15 cellular contexts compared by ENCODE assay signal in the genomic region with DNA sequence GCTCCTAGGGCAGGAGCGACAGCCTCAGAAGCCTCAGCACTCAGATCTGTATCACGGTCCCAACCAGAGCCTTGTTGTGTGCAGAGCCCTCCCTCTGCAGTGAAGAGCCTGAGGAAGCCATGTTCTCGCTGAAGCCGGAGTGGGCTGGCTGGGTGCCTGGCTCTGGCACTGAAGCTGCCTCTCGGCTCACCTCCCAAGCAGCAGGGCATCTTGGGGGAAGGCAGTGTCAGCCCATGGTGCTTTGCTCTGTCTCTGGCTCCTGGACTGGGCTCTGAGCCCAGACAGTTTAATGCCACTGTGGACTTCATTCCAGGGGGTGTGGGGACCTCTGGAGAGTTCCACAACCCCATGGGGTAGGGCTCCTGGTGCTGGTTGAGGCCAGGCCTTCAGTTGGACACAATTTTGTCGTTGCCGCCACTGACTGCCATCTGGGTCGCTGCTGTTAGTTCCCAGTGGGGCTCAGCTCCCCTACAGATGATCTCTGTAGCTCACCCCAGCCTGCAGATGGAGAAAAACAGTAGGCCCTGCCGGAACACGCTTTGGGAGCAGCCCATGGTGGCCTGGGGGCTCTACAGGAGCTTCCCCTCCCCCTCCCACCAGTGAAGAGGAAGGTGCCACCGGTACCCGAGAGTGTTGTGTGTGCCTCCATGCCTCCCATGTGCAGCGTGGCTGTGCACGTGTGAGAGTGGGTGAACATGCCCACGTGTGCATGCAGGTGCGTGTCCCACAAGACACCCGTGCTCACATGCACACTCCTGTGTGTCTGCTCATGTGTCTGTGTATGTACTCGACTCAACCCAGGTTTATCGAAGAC.
DNase-seq lines count a peak whose midpoint lies in the region; ATAC-seq and TF ChIP-seq lines count a peak whose summit lies in the region.
"Had no signal": no experiment of that assay in that cellular context is flagged by ENCODE, and none has a peak within 500 bp of the region (broad histone marks: within the 10 kb centered on the region; RNA-seq: fewer than 3 reads in every experiment).

No MANE protein-coding gene starts in this region.

- H3K9ac ChIP-seq in mammary epithelial cell (ENCODE audit: insufficient read depth, low read length): no peak overlapping the region
- no peak overlapping the region for H3K9ac ChIP-seq in endodermal cell (ENCODE audit: extremely low read depth, low read length, poor library complexity, severe bottlenecking)
- peak overlapping the region in 1 of 2 donors; percentile 7 for H3K9ac ChIP-seq in mucosa of rectum (ENCODE audit: low read depth in 1 of 2, low read length in 2 of 2)
- H3K9ac ChIP-seq: parathyroid adenoma had no signal

- H3K27me3 Mint-ChIP-seq in endodermal cell (ENCODE audit: insufficient read depth): peaks cover 60% of the 10 kb centered on the region

- TF ChIP-seq POLR2A in breast epithelium (IDR thresholded peaks at IDR 0.05): no peak

- intact Hi-C loops in breast epithelium (cut with DNase I; ENCODE audit: low total_unique reads) (loop anchor here (1.0 kb wide), 1 partner anchor 32 kb away; no protein-coding TSS in a partner anchor), mammary epithelial cell (cut with micrococcal nuclease) (no loop called here)

- peaks cover 36% of the 10 kb centered on the region for H3K9me3 Mint-ChIP-seq in endodermal cell

- no peaks in the 10 kb centered on the region for H3K36me3 ChIP-seq in breast epithelium
- H3K36me3 ChIP-seq in mammary epithelial cell (ENCODE audit: insufficient read depth, low read length): no peaks in the 10 kb centered on the region
- no peaks in the 10 kb centered on the region for H3K36me3 ChIP-seq in endodermal cell (ENCODE audit: control insufficient read depth, insufficient read depth, low read length)
- H3K36me3 ChIP-seq in mucosa of rectum (ENCODE audit: control insufficient read depth in 2 of 2, insufficient read depth in 2 of 2, low read length in 2 of 2): peaks cover 0 to 3% of the 10 kb centered on the region in 2 donors

- no peak overlapping the region for H3K4me3 Mint-ChIP-seq in endodermal cell
- H3K4me3 Mint-ChIP-seq: activated naive CD4-positive, alpha-beta T cell treated with anti-CD3 and anti-CD28 coated beads, Interleukin-2, amount 50 U/mL, for 24 hours had no signal

- H3K27me3 ChIP-seq in breast epithelium: no peaks in the 10 kb centered on the region
- H3K27me3 ChIP-seq in mammary epithelial cell (ENCODE audit: insufficient read depth, low read length): no peaks in the 10 kb centered on the region
- H3K27me3 ChIP-seq in endodermal cell (ENCODE audit: control insufficient read depth, insufficient read depth, low read length, poor library complexity, severe bottlenecking): no peaks in the 10 kb centered on the region
- no peaks in the 10 kb centered on the region for H3K27me3 ChIP-seq in mucosa of rectum (ENCODE audit: control insufficient read depth in 2 of 2, insufficient read depth in 2 of 2, low read length in 2 of 2)

- no peak for TF ChIP-seq CTCF in breast epithelium (IDR thresholded peaks at IDR 0.05)
- TF ChIP-seq CTCF in mammary epithelial cell (conservative IDR thresholded peaks at IDR 0.05 in 1 of 2, IDR thresholded peaks at IDR 0.05 in 1 of 2; ENCODE audit: extremely low read depth in 1 of 2, insufficient read depth in 1 of 2, low read depth in 1 of 2, low read length in 2 of 2): no peak
- TF ChIP-seq CTCF in endodermal cell (conservative IDR thresholded peaks at IDR 0.05): no peak

- no peaks in the 10 kb centered on the region for H4K20me1 ChIP-seq in mammary epithelial cell (ENCODE audit: insufficient read depth, low read length)

- H3K9me3 ChIP-seq in breast epithelium: peaks cover 0 to 11% of the 10 kb centered on the region in 2 donors
- H3K9me3 ChIP-seq in mammary epithelial cell (replicated peaks; ENCODE audit: insufficient read depth, low read length): peaks cover 28% of the 10 kb centered on the region
- no peaks in the 10 kb centered on the region for H3K9me3 ChIP-seq in endodermal cell (ENCODE audit: control insufficient read depth, low read length)
- no peaks in the 10 kb centered on the region for H3K9me3 ChIP-seq in mucosa of rectum (ENCODE audit: control insufficient read depth in 2 of 2, low read length in 2 of 2)

- H3K4me3 ChIP-seq in breast epithelium (no peak overlapping the region), mammary epithelial cell (replicated peaks in 1 of 3; ENCODE audit: insufficient read depth in 1 of 3, low read depth in 2 of 3, low read length in 3 of 3) (no peak overlapping the region), endodermal cell (ENCODE audit: low read length) (no peak overlapping the region), mucosa of rectum (ENCODE audit: low read length in 2 of 2) (peak overlapping the region in 1 of 2 donors; percentile 5)

- H3K79me2 ChIP-seq in mammary epithelial cell (ENCODE audit: insufficient read depth, low read length): no peaks in the 10 kb centered on the region
- H3K79me2 ChIP-seq: parathyroid adenoma had no signal

- no TSS peak for BruUV-seq in mammary epithelial cell (replicated peaks; lab: Mats Ljungman, UMichigan)

- H3K36me3 Mint-ChIP-seq in endodermal cell (ENCODE audit: low read depth): peaks cover 2% of the 10 kb centered on the region
- H3K36me3 Mint-ChIP-seq: activated naive CD4-positive, alpha-beta T cell treated with anti-CD3 and anti-CD28 coated beads, Interleukin-2, amount 50 U/mL, for 24 hours had no signal

- H3K4me1 Mint-ChIP-seq in endodermal cell: peaks cover 7% of the 10 kb centered on the region
- H3K4me1 Mint-ChIP-seq: activated naive CD4-positive, alpha-beta T cell treated with anti-CD3 and anti-CD28 coated beads, Interleukin-2, amount 50 U/mL, for 24 hours had no signal

- peak overlapping the region in 1 of 2 donors; percentile 44 for H3K27ac ChIP-seq in breast epithelium
- no peak overlapping the region for H3K27ac ChIP-seq in mammary epithelial cell (ENCODE audit: insufficient read depth, low read depth, low read length)
- no peak overlapping the region for H3K27ac ChIP-seq in endodermal cell (ENCODE audit: low read depth, low read length)
- peak overlapping the region; percentile 75 to 80 for H3K27ac ChIP-seq in mucosa of rectum (ENCODE audit: low read depth in 2 of 2, low read length in 2 of 2)
- H3K27ac ChIP-seq: parathyroid adenoma, RWPE1 had no signal

- no peak overlapping the region for H3K4me2 ChIP-seq in mammary epithelial cell (ENCODE audit: insufficient read depth, low read depth, low read length)

- no peak overlapping the region for H2AFZ ChIP-seq in mammary epithelial cell (ENCODE audit: low read depth, low read length)
- H2AFZ ChIP-seq: parathyroid adenoma had no signal

- no peak for ATAC-seq in HG02852 (IDR thresholded peaks at IDR 0.05; ENCODE audit: unreplicated experiment)

- in situ Hi-C loops in mammary epithelial cell (cut with MboI; ENCODE audit: low sequenced_read_pairs in 2 of 2): no loop called here

- CTCF ChIA-PET in mammary epithelial cell (lab: Charles Lee; ENCODE audit: low non-redundant PET): no interaction called here

- no peaks in the 10 kb centered on the region for H3K4me1 ChIP-seq in breast epithelium
- H3K4me1 ChIP-seq in mammary epithelial cell (ENCODE audit: insufficient read depth, low read length): no peaks in the 10 kb centered on the region
- no peaks in the 10 kb centered on the region for H3K4me1 ChIP-seq in endodermal cell (ENCODE audit: control insufficient read depth, insufficient read depth, low read length)
- H3K4me1 ChIP-seq in mucosa of rectum (ENCODE audit: control insufficient read depth in 2 of 2, insufficient read depth in 2 of 2, low read length in 2 of 2): peaks cover 7 to 10% of the 10 kb centered on the region in 2 donors
- H3K4me1 ChIP-seq: parathyroid adenoma had no signal

- H3K27ac Mint-ChIP-seq in endodermal cell: no peak overlapping the region
- H3K27ac Mint-ChIP-seq: activated naive CD4-positive, alpha-beta T cell treated with anti-CD3 and anti-CD28 coated beads, Interleukin-2, amount 50 U/mL, for 24 hours had no signal

- WGBS in mammary epithelial cell (ENCODE audit: low coverage, missing lambda C conversion rate): 49% methylated on average over 13 of the region's 19 CpGs
- 93 to 94% methylated on average over 19 of the region's 19 CpGs for WGBS in endodermal cell (ENCODE audit: insufficient coverage in 1 of 2, insufficient read length in 1 of 2), 2 experiments

- DNase-seq in breast epithelium (ENCODE audit: low spot score in 2 of 2): peak; percentile 29 to 70
- DNase-seq in mammary epithelial cell: no peak
- DNase-seq in endodermal cell: peak; percentile 24
- DNase-seq in ureter (ENCODE audit: low spot score): peak; percentile 42
- no peak for DNase-seq in NOMO-1 treated with dmso at 0.1 percent for 144 hours (lab: John Stamatoyannopoulos, UW; ENCODE audit: unreplicated experiment)
- DNase-seq in SIG-M5 treated with dmso at 0.1 percent for 504 hours (lab: John Stamatoyannopoulos, UW; ENCODE audit: unreplicated experiment): no peak
- DNase-seq: activated CD4-positive, CD25-positive, alpha-beta regulatory T cell treated with anti-CD3 and anti-CD28 coated beads, Interleukin-2, amount 50 U/mL, for 72 hours; activated CD8-positive, alpha-beta memory T cell treated with anti-CD3 and anti-CD28 coated beads, Interleukin-2, amount 50 U/mL, for 48 hours; foreskin melanocyte; NCI-H2081 had no signal

- dilution Hi-C loops in mammary epithelial cell (cut with HindIII; ENCODE audit: low sequenced_read_pairs): no loop called here

Comparison
In these comparisons a context has a peak if more than half of its experiments do, and no peak if none do; other contexts are left out.
1. DNase-seq: peak in breast epithelium (2 of 2), endodermal cell (single experiment) and ureter (single experiment); none in mammary epithelial cell (single experiment), NOMO-1 treated with dmso at 0.1 percent for 144 hours (single experiment) and SIG-M5 treated with dmso at 0.1 percent for 504 hours (single experiment).
2. H3K27ac ChIP-seq: peak in mucosa of rectum (2 of 2); none in mammary epithelial cell (single experiment) and endodermal cell (single experiment).